ENCODE assay signal across 8 cellular contexts in the genomic region with DNA sequence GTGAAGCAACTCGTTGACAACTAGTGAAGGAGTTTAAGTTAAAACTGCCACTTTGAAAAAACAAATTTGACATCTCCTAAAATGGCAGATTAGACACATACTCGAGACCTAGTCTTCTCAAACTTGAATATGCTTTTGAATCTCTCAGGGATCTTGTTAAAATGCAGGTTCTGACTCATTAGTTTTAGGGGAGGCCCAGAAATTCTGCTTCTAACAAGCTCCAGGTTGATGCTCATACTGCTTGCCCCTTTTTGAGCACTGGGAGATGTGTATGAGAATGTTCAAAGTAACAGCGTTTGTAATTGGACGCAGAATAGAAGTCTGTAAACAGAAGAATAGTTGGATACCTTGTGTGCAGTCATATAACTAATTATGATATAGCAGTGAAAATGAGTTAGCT. TPM values are rescaled to one million over a fixed set of nuclear protein-coding genes. Genes with fewer than 3 reads are reported as not detected.
DNase-seq lines count a peak whose midpoint lies in the region; ATAC-seq, FAIRE-seq and TF ChIP-seq lines count a peak whose summit lies in the region.
"Had no signal": no experiment of that assay in that cellular context is flagged by ENCODE, and none has a peak within 500 bp of the region (broad histone marks: within the 10 kb centered on the region; RNA-seq: fewer than 3 reads in every experiment).

No MANE protein-coding gene starts in this region.

- peak overlapping the region; percentile 83 for H3K4me3 ChIP-seq in SJCRH30
- peak overlapping the region; percentile 98 for H3K4me3 ChIP-seq in fibroblast of mammary gland (ENCODE audit: control insufficient read depth, low read depth, low read length)
- peak overlapping the region; percentile 97 for H3K4me3 ChIP-seq in skeletal muscle satellite cell (ENCODE audit: low read length)

- no peak for ATAC-seq in HG03196 (IDR thresholded peaks at IDR 0.05; ENCODE audit: unreplicated experiment)

- peak; percentile 64 for FAIRE-seq in GM19239 (lab: Jason Lieb, UNC)

- TF ChIP-seq CTCF in fibroblast of mammary gland (conservative IDR thresholded peaks at IDR 0.05; ENCODE audit: control insufficient read depth, insufficient read depth, low read depth, low read length) = no peak

- DNase-seq in GM19239 (ENCODE audit: insufficient read length, low spot score) (no peak), SJCRH30 (peak in 1 of 2 experiments; percentile 5), fibroblast of mammary gland (ENCODE audit: low read depth) (peak; percentile 34), T1000 (lab: John Stamatoyannopoulos, UW) (no peak), NCI-H226 (no peak)
- DNase-seq: anterior cingulate cortex had no signal

- H3K4me1 ChIP-seq in SJCRH30 (no peaks in the 10 kb centered on the region; the same call in 1 of the 2 replicates), skeletal muscle satellite cell (ENCODE audit: control insufficient read depth, insufficient read depth, low read length) (peaks cover 9% of the 10 kb centered on the region)

- H3K27me3 ChIP-seq in SJCRH30 (no peaks in the 10 kb centered on the region), skeletal muscle satellite cell (ENCODE audit: control insufficient read depth, insufficient read depth, low read length) (no peaks in the 10 kb centered on the region)

- H3K36me3 ChIP-seq in SJCRH30 (peaks cover 26% of the 10 kb centered on the region), skeletal muscle satellite cell (ENCODE audit: insufficient read depth, low read length) (peaks cover 21% of the 10 kb centered on the region)

- H3K4me2 ChIP-seq in skeletal muscle satellite cell (ENCODE audit: low read length) = peak overlapping the region; percentile 92

- peak overlapping the region; percentile 96 for H3K9ac ChIP-seq in skeletal muscle satellite cell (ENCODE audit: low read depth, low read length)

- no peaks in the 10 kb centered on the region for H3K9me3 ChIP-seq in SJCRH30 (replicated peaks)
- no peaks in the 10 kb centered on the region for H3K9me3 ChIP-seq in skeletal muscle satellite cell (replicated peaks; ENCODE audit: low read length)

- H3K27ac ChIP-seq in SJCRH30 = no peak overlapping the region

RNA-seq across cellular contexts. Expression of a gene that starts 1.6 kb away (rescaled TPM):
- 29.4 and 30.2 TPM in 2 replicates for total RNA-seq in SJCRH30 (2014; rRNA removed; shearing (Covaris generic))
- total RNA-seq in skeletal muscle satellite cell (2012; rRNA removed) = 20.3 and 24.5 TPM in 2 replicates
